ENCODE assay signal across 1 cellular context in the genomic region with DNA sequence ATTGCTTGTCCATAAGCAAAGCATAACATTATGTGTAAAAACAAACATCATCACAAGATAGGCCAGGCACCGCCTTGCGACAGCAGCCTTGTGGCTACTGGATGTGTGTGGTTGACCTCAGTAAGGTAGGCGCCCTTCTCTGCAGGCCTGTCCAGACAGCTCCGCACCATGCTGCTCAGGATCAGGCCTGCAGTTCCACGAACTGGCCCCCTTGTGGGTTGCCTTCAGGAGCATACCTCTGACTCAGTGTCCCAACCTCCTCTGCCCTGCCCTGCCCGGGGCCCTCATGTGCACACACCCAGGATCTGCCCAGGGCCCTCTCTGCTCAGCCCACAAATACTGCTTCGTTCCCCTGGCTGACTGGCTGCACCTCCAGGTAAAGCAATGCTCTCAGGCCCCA.
TF ChIP-seq lines count a peak whose summit lies in the region.

No MANE protein-coding gene starts in this region.

TF ChIP-seq in H1, 55 proteins besides CTCF, POLR2A, EP300 and RAD21:
- TF ChIP-seq JUN (IDR thresholded peaks at IDR 0.05; ENCODE audit: low read depth, low read length): no peak
- TF ChIP-seq PHF8 (conservative IDR thresholded peaks at IDR 0.05; ENCODE audit: low read depth, low read length): no peak
- TF ChIP-seq ZNF274 (IDR thresholded peaks at IDR 0.05; ENCODE audit: borderline replicate concordance, extremely low read depth, low read length): no peak
- TF ChIP-seq CREB1 (IDR thresholded peaks at IDR 0.05): no peak
- TF ChIP-seq TCF12 (IDR thresholded peaks at IDR 0.05; ENCODE audit: low read depth, low read length): no peak
- TF ChIP-seq TEAD4 (IDR thresholded peaks at IDR 0.05; ENCODE audit: low read depth, low read length): no peak
- no peak for TF ChIP-seq HDAC2 (IDR thresholded peaks at IDR 0.05; ENCODE audit: borderline replicate concordance in 1 of 2, low read depth in 2 of 2, low read length in 2 of 2)
- TF ChIP-seq, protein P1, sequence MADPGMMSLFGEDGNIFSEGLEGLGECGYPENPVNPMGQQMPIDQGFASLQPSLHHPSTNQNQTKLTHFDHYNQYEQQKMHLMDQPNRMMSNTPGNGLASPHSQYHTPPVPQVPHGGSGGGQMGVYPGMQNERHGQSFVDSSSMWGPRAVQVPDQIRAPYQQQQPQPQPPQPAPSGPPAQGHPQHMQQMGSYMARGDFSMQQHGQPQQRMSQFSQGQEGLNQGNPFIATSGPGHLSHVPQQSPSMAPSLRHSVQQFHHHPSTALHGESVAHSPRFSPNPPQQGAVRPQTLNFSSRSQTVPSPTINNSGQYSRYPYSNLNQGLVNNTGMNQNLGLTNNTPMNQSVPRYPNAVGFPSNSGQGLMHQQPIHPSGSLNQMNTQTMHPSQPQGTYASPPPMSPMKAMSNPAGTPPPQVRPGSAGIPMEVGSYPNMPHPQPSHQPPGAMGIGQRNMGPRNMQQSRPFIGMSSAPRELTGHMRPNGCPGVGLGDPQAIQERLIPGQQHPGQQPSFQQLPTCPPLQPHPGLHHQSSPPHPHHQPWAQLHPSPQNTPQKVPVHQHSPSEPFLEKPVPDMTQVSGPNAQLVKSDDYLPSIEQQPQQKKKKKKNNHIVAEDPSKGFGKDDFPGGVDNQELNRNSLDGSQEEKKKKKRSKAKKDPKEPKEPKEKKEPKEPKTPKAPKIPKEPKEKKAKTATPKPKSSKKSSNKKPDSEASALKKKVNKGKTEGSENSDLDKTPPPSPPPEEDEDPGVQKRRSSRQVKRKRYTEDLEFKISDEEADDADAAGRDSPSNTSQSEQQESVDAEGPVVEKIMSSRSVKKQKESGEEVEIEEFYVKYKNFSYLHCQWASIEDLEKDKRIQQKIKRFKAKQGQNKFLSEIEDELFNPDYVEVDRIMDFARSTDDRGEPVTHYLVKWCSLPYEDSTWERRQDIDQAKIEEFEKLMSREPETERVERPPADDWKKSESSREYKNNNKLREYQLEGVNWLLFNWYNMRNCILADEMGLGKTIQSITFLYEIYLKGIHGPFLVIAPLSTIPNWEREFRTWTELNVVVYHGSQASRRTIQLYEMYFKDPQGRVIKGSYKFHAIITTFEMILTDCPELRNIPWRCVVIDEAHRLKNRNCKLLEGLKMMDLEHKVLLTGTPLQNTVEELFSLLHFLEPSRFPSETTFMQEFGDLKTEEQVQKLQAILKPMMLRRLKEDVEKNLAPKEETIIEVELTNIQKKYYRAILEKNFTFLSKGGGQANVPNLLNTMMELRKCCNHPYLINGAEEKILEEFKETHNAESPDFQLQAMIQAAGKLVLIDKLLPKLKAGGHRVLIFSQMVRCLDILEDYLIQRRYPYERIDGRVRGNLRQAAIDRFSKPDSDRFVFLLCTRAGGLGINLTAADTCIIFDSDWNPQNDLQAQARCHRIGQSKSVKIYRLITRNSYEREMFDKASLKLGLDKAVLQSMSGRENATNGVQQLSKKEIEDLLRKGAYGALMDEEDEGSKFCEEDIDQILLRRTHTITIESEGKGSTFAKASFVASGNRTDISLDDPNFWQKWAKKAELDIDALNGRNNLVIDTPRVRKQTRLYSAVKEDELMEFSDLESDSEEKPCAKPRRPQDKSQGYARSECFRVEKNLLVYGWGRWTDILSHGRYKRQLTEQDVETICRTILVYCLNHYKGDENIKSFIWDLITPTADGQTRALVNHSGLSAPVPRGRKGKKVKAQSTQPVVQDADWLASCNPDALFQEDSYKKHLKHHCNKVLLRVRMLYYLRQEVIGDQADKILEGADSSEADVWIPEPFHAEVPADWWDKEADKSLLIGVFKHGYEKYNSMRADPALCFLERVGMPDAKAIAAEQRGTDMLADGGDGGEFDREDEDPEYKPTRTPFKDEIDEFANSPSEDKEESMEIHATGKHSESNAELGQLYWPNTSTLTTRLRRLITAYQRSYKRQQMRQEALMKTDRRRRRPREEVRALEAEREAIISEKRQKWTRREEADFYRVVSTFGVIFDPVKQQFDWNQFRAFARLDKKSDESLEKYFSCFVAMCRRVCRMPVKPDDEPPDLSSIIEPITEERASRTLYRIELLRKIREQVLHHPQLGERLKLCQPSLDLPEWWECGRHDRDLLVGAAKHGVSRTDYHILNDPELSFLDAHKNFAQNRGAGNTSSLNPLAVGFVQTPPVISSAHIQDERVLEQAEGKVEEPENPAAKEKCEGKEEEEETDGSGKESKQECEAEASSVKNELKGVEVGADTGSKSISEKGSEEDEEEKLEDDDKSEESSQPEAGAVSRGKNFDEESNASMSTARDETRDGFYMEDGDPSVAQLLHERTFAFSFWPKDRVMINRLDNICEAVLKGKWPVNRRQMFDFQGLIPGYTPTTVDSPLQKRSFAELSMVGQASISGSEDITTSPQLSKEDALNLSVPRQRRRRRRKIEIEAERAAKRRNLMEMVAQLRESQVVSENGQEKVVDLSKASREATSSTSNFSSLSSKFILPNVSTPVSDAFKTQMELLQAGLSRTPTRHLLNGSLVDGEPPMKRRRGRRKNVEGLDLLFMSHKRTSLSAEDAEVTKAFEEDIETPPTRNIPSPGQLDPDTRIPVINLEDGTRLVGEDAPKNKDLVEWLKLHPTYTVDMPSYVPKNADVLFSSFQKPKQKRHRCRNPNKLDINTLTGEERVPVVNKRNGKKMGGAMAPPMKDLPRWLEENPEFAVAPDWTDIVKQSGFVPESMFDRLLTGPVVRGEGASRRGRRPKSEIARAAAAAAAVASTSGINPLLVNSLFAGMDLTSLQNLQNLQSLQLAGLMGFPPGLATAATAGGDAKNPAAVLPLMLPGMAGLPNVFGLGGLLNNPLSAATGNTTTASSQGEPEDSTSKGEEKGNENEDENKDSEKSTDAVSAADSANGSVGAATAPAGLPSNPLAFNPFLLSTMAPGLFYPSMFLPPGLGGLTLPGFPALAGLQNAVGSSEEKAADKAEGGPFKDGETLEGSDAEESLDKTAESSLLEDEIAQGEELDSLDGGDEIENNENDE (IDR thresholded peaks at IDR 0.05; ENCODE audit: insufficient replicate concordance, low read length): no peak
- no peak for TF ChIP-seq CHD1 (IDR thresholded peaks at IDR 0.05; ENCODE audit: low read depth, low read length)
- TF ChIP-seq JUND (IDR thresholded peaks at IDR 0.05; ENCODE audit: low read length): no peak
- no peak for TF ChIP-seq BACH1 (IDR thresholded peaks at IDR 0.05; ENCODE audit: low read length)
- no peak for TF ChIP-seq TAF1 (IDR thresholded peaks at IDR 0.05; ENCODE audit: low read depth, low read length)
- TF ChIP-seq EGR1 (IDR thresholded peaks at IDR 0.05; ENCODE audit: borderline replicate concordance, low read depth, low read length): no peak
- no peak for TF ChIP-seq ASH2L (IDR thresholded peaks at IDR 0.05; ENCODE audit: low read length)
- TF ChIP-seq SIX5 (IDR thresholded peaks at IDR 0.05; ENCODE audit: low read depth, low read length): no peak
- no peak for TF ChIP-seq CEBPB (IDR thresholded peaks at IDR 0.05; ENCODE audit: low read depth, low read length)
- TF ChIP-seq, protein P2, sequence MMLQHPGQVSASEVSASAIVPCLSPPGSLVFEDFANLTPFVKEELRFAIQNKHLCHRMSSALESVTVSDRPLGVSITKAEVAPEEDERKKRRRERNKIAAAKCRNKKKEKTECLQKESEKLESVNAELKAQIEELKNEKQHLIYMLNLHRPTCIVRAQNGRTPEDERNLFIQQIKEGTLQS (IDR thresholded peaks at IDR 0.05; ENCODE audit: insufficient read depth, low read depth, low read length): no peak
- no peak for TF ChIP-seq NRF1 (IDR thresholded peaks at IDR 0.05; ENCODE audit: low read depth, low read length)
